In the genomic region with DNA sequence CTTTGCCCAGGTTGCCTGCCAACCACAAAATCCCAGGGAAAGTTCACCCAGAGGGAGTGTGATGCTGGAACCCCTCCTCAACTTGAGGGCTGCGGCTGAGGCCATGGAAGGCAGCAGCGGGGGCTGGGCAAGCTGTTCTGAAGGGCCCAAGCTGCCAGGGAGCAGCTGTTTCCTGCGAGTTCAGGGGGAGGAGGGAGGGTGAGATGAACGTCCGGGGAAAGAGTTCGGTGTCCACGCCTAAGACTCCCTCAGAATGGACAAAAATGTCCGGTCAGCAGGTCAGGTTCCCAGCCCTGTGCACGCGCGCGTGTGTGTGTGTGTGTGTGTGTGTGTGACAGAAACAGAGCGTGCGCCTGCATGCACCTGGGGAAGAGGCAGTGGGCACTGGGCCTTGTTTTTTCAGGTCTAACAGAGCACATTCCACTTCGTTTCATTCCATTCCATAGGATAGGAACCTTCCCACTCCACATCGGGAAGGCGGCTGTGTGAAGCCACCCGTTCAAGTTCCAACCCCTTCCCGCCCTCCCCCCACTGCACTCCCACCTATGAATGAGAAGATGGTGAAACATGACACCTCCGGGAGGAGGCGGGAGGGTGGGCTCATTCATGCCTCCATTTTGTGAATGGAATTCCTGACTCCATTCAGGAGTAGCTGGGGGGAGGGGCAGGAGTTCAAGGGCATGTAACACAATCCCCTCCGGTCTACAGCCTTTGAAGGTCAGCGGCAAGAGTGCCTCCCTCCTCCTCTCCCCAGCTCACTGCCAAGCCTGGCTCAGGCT, we compare ENCODE assay signal across 8 cellular contexts. TPM values are rescaled to one million over a fixed set of nuclear protein-coding genes. Genes with fewer than 3 reads are reported as not detected.
DNase-seq lines count a peak whose midpoint lies in the region; ATAC-seq and TF ChIP-seq lines count a peak whose summit lies in the region.

No MANE protein-coding gene starts in this region.

- intact Hi-C loops in mammary epithelial cell (cut with micrococcal nuclease), result no loop called here
- intact Hi-C loops in uterus (cut with DNase I; ENCODE audit: low total_unique reads), result no loop called here

- TF ChIP-seq CTCF in mammary epithelial cell (conservative IDR thresholded peaks at IDR 0.05 in 1 of 2, IDR thresholded peaks at IDR 0.05 in 1 of 2; ENCODE audit: extremely low read depth in 1 of 2, insufficient read depth in 1 of 2, low read depth in 1 of 2, low read length in 2 of 2) (no peak), uterus (IDR thresholded peaks at IDR 0.05) (peak in 1 of 4 experiments; percentile 3), GM13976 (IDR thresholded peaks at IDR 0.05; ENCODE audit: borderline replicate concordance, control extremely low read depth, extremely low read depth, insufficient read depth, missing control alignments) (no peak)

- no peaks in the 10 kb centered on the region for H3K9me3 ChIP-seq in mammary epithelial cell (replicated peaks; ENCODE audit: insufficient read depth, low read length)
- no peaks in the 10 kb centered on the region for H3K9me3 ChIP-seq in uterus

- H3K27me3 ChIP-seq in mammary epithelial cell (ENCODE audit: insufficient read depth, low read length), result no peaks in the 10 kb centered on the region
- H3K27me3 ChIP-seq in uterus, result no peaks in the 10 kb centered on the region

- CTCF ChIA-PET in mammary epithelial cell (lab: Charles Lee; ENCODE audit: low non-redundant PET), result interaction anchor here (0.6 kb wide), 1 partner anchor 45 kb away, joined by 4 read pairs; no protein-coding TSS in a partner anchor

- in situ Hi-C loops in mammary epithelial cell (cut with MboI; ENCODE audit: low sequenced_read_pairs in 2 of 2) (no loop called here), GM13976 (cut with MboI; ENCODE audit: low sequenced_read_pairs, unreplicated experiment) (no loop called here)

- no peaks in the 10 kb centered on the region for H3K79me2 ChIP-seq in mammary epithelial cell (ENCODE audit: insufficient read depth, low read length)

- peaks cover 2% of the 10 kb centered on the region for H3K36me3 ChIP-seq in mammary epithelial cell (ENCODE audit: insufficient read depth, low read length)
- no peaks in the 10 kb centered on the region for H3K36me3 ChIP-seq in uterus

- no peak for ATAC-seq in GM21528 (IDR thresholded peaks at IDR 0.05; ENCODE audit: low FRiP score, unreplicated experiment)

- H3K27ac ChIP-seq in mammary epithelial cell (ENCODE audit: insufficient read depth, low read depth, low read length), result no peak overlapping the region
- H3K27ac ChIP-seq in uterus, result peak overlapping the region; percentile 14 to 21

- H3K4me3 ChIP-seq in mammary epithelial cell (replicated peaks in 1 of 3; ENCODE audit: insufficient read depth in 1 of 3, low read depth in 2 of 3, low read length in 3 of 3) (no peak overlapping the region), uterus (peak overlapping the region in 1 of 2 donors; percentile 2)

- 16% methylated on average over 17 of the region's 23 CpGs for WGBS in mammary epithelial cell (ENCODE audit: low coverage, missing lambda C conversion rate)

- no peaks in the 10 kb centered on the region for H4K20me1 ChIP-seq in mammary epithelial cell (ENCODE audit: insufficient read depth, low read length)

- dilution Hi-C loops in mammary epithelial cell (cut with HindIII; ENCODE audit: low sequenced_read_pairs), result no loop called here

- peak overlapping the region; percentile 42 for H3K4me2 ChIP-seq in mammary epithelial cell (ENCODE audit: insufficient read depth, low read depth, low read length)

- peak overlapping the region; percentile 62 for H2AFZ ChIP-seq in mammary epithelial cell (ENCODE audit: low read depth, low read length)

- no peak overlapping the region for H3K9ac ChIP-seq in mammary epithelial cell (ENCODE audit: insufficient read depth, low read length)

- peak; percentile 57 for DNase-seq in CMK (ENCODE audit: low read depth)
- DNase-seq in NCI-H2029 treated with DMSO at 0.1 percent for 48 hours (lab: John Stamatoyannopoulos, UW), result peak; percentile 88
- peak; percentile 20 for DNase-seq in mammary epithelial cell
- peak; percentile 100 for DNase-seq in left kidney (ENCODE audit: low read depth, low spot score)
- DNase-seq in uterus, result peak; percentile 73 to 74
- DNase-seq in OCI-M1 (lab: John Stamatoyannopoulos, UW), result no peak
- no peak for DNase-seq in GM13976 (ENCODE audit: low spot score)

- TF ChIP-seq POLR2A in uterus (IDR thresholded peaks at IDR 0.05), result no peak

- H3K4me1 ChIP-seq in mammary epithelial cell (ENCODE audit: insufficient read depth, low read length) (peaks cover 27% of the 10 kb centered on the region), uterus (peaks cover 0 to 11% of the 10 kb centered on the region in 2 donors)

- no TSS peak for BruUV-seq in mammary epithelial cell (replicated peaks; lab: Mats Ljungman, UMichigan)

RNA-seq across cellular contexts. Expression of gene ETV4, which starts 15.6 kb away (rescaled TPM):
- 10 to 100 TPM; 10.2 to 46.0 TPM for total RNA-seq in mammary epithelial cell
- polyA plus RNA-seq in mammary epithelial cell, result 34.1 TPM
- 21.1 TPM for polyA minus RNA-seq in mammary epithelial cell
- 1 to 10 TPM in 2 of 4 donors, under 1 TPM in 1, not detected in 1; 0.51 to 2.8 (median 2.1) TPM for total RNA-seq in uterus

RNA-seq across cellular contexts. Expression of gene DHX8, which starts 46.7 kb away (rescaled TPM):
- total RNA-seq in mammary epithelial cell (10 to 100 TPM; 41.3 to 58.8 TPM), uterus (10 to 100 TPM in 3 of 4 donors, 1 to 10 TPM in 1; 8.5 to 54.6 (median 32.0) TPM)
- 28.5 TPM for polyA plus RNA-seq in mammary epithelial cell
- polyA minus RNA-seq in mammary epithelial cell, result 87.8 TPM

Comparison
In these comparisons a context has a peak if more than half of its experiments do, and no peak if none do; other contexts are left out.
1. DNase-seq: peak in CMK (single experiment), NCI-H2029 treated with DMSO at 0.1 percent for 48 hours (single experiment), mammary epithelial cell (single experiment), left kidney (single experiment) and uterus (2 of 2); none in OCI-M1 (single experiment) and GM13976 (single experiment).